Comparison of ENCODE assay signal across 14 cellular contexts in genomic region chrX:49910344-49910743, GRCh38. TPM values are rescaled to one million over a fixed set of nuclear protein-coding genes. Genes with fewer than 3 reads are reported as not detected.
DNase-seq lines count a peak whose midpoint lies in the region; ATAC-seq and TF ChIP-seq lines count a peak whose summit lies in the region.
"Had no signal": no experiment of that assay in that cellular context is flagged by ENCODE, and none has a peak within 500 bp of the region (broad histone marks: within the 10 kb centered on the region; RNA-seq: fewer than 3 reads in every experiment).

No MANE protein-coding gene starts in this region.

- peak; percentile 43 to 77 for DNase-seq in NCI-H2081 (lab: John Stamatoyannopoulos, UW)
- no peak for DNase-seq in esophagus squamous epithelium (lab: John Stamatoyannopoulos, UW)
- no peak for DNase-seq in stimulated activated CD4-positive, alpha-beta T cell treated with anti-CD3 and anti-CD28 coated beads, Interleukin-4, amount 100 ng/mL, for 4 hours
- DNase-seq in head of caudate nucleus, result no peak
- no peak for DNase-seq in KG1 (lab: John Stamatoyannopoulos, UW)
- DNase-seq: activated gamma-delta T cell, GDM1, GM23248, SW 1271 had no signal

- intact Hi-C loops in dendritic cell treated with granulocyte-macrophage colony-stimulating factor and Interleukin-4, amounts not matched to agents 40 ng/mL and 50 ng/mL, for 4 days (cut with micrococcal nuclease), result no loop called here
- intact Hi-C loops in esophagus squamous epithelium (cut with DNase I) (no loop called here), head of caudate nucleus (cut with DNase I) (loop anchor here (10.0 kb wide), 1 partner anchor 164 kb away; no protein-coding TSS in a partner anchor)

- peak overlapping the region; percentile 40 for H3K27ac Mint-ChIP-seq in dendritic cell treated with granulocyte-macrophage colony-stimulating factor and Interleukin-4, amounts not matched to agents 40 ng/mL and 50 ng/mL, for 4 days

- no peaks in the 10 kb centered on the region for H3K27me3 ChIP-seq in esophagus squamous epithelium

- TF ChIP-seq CTCF in esophagus squamous epithelium (IDR thresholded peaks at IDR 0.05), result no peak

- H3K27ac ChIP-seq in esophagus squamous epithelium, result no peak overlapping the region
- H3K27ac ChIP-seq: GM23248, KMS-11 had no signal

- H3K4me3 ChIP-seq in esophagus squamous epithelium, result no peak overlapping the region
- H3K4me3 ChIP-seq: GM23248 had no signal

- H3K9me3 Mint-ChIP-seq in dendritic cell treated with granulocyte-macrophage colony-stimulating factor and Interleukin-4, amounts not matched to agents 40 ng/mL and 50 ng/mL, for 4 days, result no peaks in the 10 kb centered on the region

- no peaks in the 10 kb centered on the region for H3K36me3 ChIP-seq in esophagus squamous epithelium

- peaks cover 2% of the 10 kb centered on the region for H3K27me3 Mint-ChIP-seq in dendritic cell treated with granulocyte-macrophage colony-stimulating factor and Interleukin-4, amounts not matched to agents 40 ng/mL and 50 ng/mL, for 4 days

- H3K36me3 Mint-ChIP-seq in dendritic cell treated with granulocyte-macrophage colony-stimulating factor and Interleukin-4, amounts not matched to agents 40 ng/mL and 50 ng/mL, for 4 days (ENCODE audit: low read depth), result no peaks in the 10 kb centered on the region

- no peak for TF ChIP-seq POLR2A in esophagus squamous epithelium (IDR thresholded peaks at IDR 0.05)

- 28 to 32% methylated on average over 3 of the region's 3 CpGs for WGBS in esophagus squamous epithelium, 2 donors

- H3K4me3 Mint-ChIP-seq in dendritic cell treated with granulocyte-macrophage colony-stimulating factor and Interleukin-4, amounts not matched to agents 40 ng/mL and 50 ng/mL, for 4 days, result no peak overlapping the region

- no peaks in the 10 kb centered on the region for H3K9me3 ChIP-seq in esophagus squamous epithelium

- ATAC-seq in GM18498 (IDR thresholded peaks at IDR 0.05; ENCODE audit: unreplicated experiment) (peak; percentile 70), HG02852 (IDR thresholded peaks at IDR 0.05; ENCODE audit: unreplicated experiment) (peak; percentile 72)
- ATAC-seq: sciatic nerve had no signal

- H3K4me1 ChIP-seq in esophagus squamous epithelium, result no peaks in the 10 kb centered on the region

- H3K4me1 Mint-ChIP-seq in dendritic cell treated with granulocyte-macrophage colony-stimulating factor and Interleukin-4, amounts not matched to agents 40 ng/mL and 50 ng/mL, for 4 days (ENCODE audit: low read depth), result peaks cover 13% of the 10 kb centered on the region

RNA-seq across cellular contexts. Expression of gene CLCN5, which starts 12.1 kb away (rescaled TPM):
- total RNA-seq in esophagus squamous epithelium, result 1 to 10 TPM; 5.3 to 8.0 (median 7.2) TPM

RNA-seq across cellular contexts. Expression of gene USP27X, which starts 31.1 kb away (rescaled TPM):
- 1 to 10 TPM in 2 of 4 donors, under 1 TPM in 2; 0.57 to 2.7 (median 1.1) TPM for total RNA-seq in esophagus squamous epithelium

Comparison
In these comparisons a context has a peak if more than half of its experiments do, and no peak if none do; other contexts are left out.
1. DNase-seq: peak in NCI-H2081 (2 of 2); none in esophagus squamous epithelium (single experiment), stimulated activated CD4-positive, alpha-beta T cell treated with anti-CD3 and anti-CD28 coated beads, Interleukin-4, amount 100 ng/mL, for 4 hours (0 of 2), head of caudate nucleus (0 of 42) and KG1 (single experiment).